ENCODE assay signal across 19 cellular contexts in genomic region chr3:173743512-173743911, GRCh38.
"Had no signal": no experiment of that assay in that cellular context is flagged by ENCODE, and none has a peak within 500 bp of the region (broad histone marks: within the 10 kb centered on the region; RNA-seq: fewer than 3 reads in every experiment).

No MANE protein-coding gene starts in this region.

- H3K4me3 Mint-ChIP-seq: activated CD4-positive, alpha-beta T cell treated with anti-CD3 and anti-CD28 coated beads, Interleukin-2, amount 10 ng/mL, durations not matched to agents 7 days and 5 days; activated T-helper 17 cell treated with anti-CD3 and anti-CD28 coated beads, Interleukin-2, amount 50 U/mL, for 72 hours; immature natural killer cell; naive B cell; T-helper 17 cell had no signal

- H3K27ac Mint-ChIP-seq: activated CD4-positive, alpha-beta T cell treated with anti-CD3 and anti-CD28 coated beads, Interleukin-2, amount 10 ng/mL, durations not matched to agents 7 days and 5 days; activated T-helper 17 cell treated with anti-CD3 and anti-CD28 coated beads, Interleukin-2, amount 50 U/mL, for 72 hours; immature natural killer cell; naive B cell; progenitor cell of endocrine pancreas; T-helper 17 cell had no signal

- ATAC-seq: activated T-helper 17 cell treated with anti-CD3 and anti-CD28 coated beads, Interleukin-2, amount 50 U/mL, for 72 hours; body of pancreas; left cardiac atrium; lower lobe of right lung; right cardiac atrium; T-helper 17 cell had no signal

- H3K27me3 ChIP-seq: body of pancreas, spleen, suprapubic skin had no signal

- H3K4me3 ChIP-seq: body of pancreas, lower lobe of right lung, spleen had no signal

- H3K4me1 Mint-ChIP-seq: activated CD4-positive, alpha-beta T cell treated with anti-CD3 and anti-CD28 coated beads, Interleukin-2, amount 10 ng/mL, durations not matched to agents 7 days and 5 days; activated T-helper 17 cell treated with anti-CD3 and anti-CD28 coated beads, Interleukin-2, amount 50 U/mL, for 72 hours; immature natural killer cell; naive B cell; T-helper 17 cell had no signal

- H3K27ac ChIP-seq: body of pancreas, lower lobe of right lung, spleen, suprapubic skin had no signal

- H3K36me3 Mint-ChIP-seq: naive B cell had no signal

- H3K9me3 Mint-ChIP-seq: activated CD4-positive, alpha-beta T cell treated with anti-CD3 and anti-CD28 coated beads, Interleukin-2, amount 10 ng/mL, durations not matched to agents 7 days and 5 days; activated T-helper 17 cell treated with anti-CD3 and anti-CD28 coated beads, Interleukin-2, amount 50 U/mL, for 72 hours had no signal

- DNase-seq: activated CD4-positive, alpha-beta T cell treated with anti-CD3 and anti-CD28 coated beads, Interleukin-2, amount 10 ng/mL, durations not matched to agents 7 days and 5 days; activated CD4-positive, CD25-positive, alpha-beta regulatory T cell; activated naive CD4-positive, alpha-beta T cell treated with anti-CD3 and anti-CD28 coated beads, Interleukin-2, amount 50 U/mL, for 16 hours; activated T-cell treated with anti-CD3 and anti-CD28 coated beads for 4 hours; body of pancreas; cerebellar nuclear complex; dermis blood vessel endothelial cell; immature natural killer cell; left cardiac atrium; lower lobe of right lung; naive B cell; right cardiac atrium; spleen; stimulated activated CD4-positive, alpha-beta T cell treated with anti-CD3 and anti-CD28 coated beads, Interleukin-1b, Interleukin-23, amount 100 ng/mL, for 48 hours; stimulated activated naive CD4-positive, alpha-beta T cell; T-helper 17 cell had no signal

- H3K27me3 Mint-ChIP-seq: activated CD4-positive, alpha-beta T cell treated with anti-CD3 and anti-CD28 coated beads, Interleukin-2, amount 10 ng/mL, durations not matched to agents 7 days and 5 days; activated T-helper 17 cell treated with anti-CD3 and anti-CD28 coated beads, Interleukin-2, amount 50 U/mL, for 72 hours; naive B cell; progenitor cell of endocrine pancreas; T-helper 17 cell had no signal

- H3K9me3 ChIP-seq: body of pancreas, lower lobe of right lung, spleen, suprapubic skin had no signal

- H3K36me3 ChIP-seq: lower lobe of right lung, spleen, suprapubic skin had no signal

- H3K4me1 ChIP-seq: body of pancreas, lower lobe of right lung, spleen had no signal
